In genomic region chr6:154411076-154411475, GRCh38 we compare ENCODE assay signal across 12 cellular contexts. TPM values are rescaled to one million over a fixed set of nuclear protein-coding genes. Genes with fewer than 3 reads are reported as not detected.
DNase-seq lines count a peak whose midpoint lies in the region; ATAC-seq and TF ChIP-seq lines count a peak whose summit lies in the region.
"Had no signal": no experiment of that assay in that cellular context is flagged by ENCODE, and none has a peak within 500 bp of the region (broad histone marks: within the 10 kb centered on the region; RNA-seq: fewer than 3 reads in every experiment).

No MANE protein-coding gene starts in this region.

- H3K4me3 ChIP-seq in Panc1 (ENCODE audit: low read depth in 2 of 2, low read length in 2 of 2) = no peak overlapping the region
- peak overlapping the region; percentile 49 for H3K4me3 ChIP-seq in thoracic aorta
- H3K4me3 ChIP-seq: pancreas had no signal

- H3K36me3 Mint-ChIP-seq in mesothelial cell of epicardium = peaks cover 22% of the 10 kb centered on the region
- H3K36me3 Mint-ChIP-seq: activated naive CD8-positive, alpha-beta T cell had no signal

- H3K9me3 ChIP-seq in Panc1 (ENCODE audit: control insufficient read depth, insufficient read depth, low read depth, low read length) (no peaks in the 10 kb centered on the region), thoracic aorta (no peaks in the 10 kb centered on the region)
- H3K9me3 ChIP-seq: pancreas had no signal

- POLR2A ChIA-PET in Panc1 (lab: Charles Lee) = no interaction called here

- H3K27ac ChIP-seq in Panc1 (ENCODE audit: low read length) (0 out of 2 replicates have a peak overlapping the region, but pooled peaks have one; percentile 36), caudate nucleus (ENCODE audit: low read depth, low read length) (peak overlapping the region; percentile 77), thoracic aorta (peak overlapping the region; percentile 76 to 98)

- ATAC-seq in Panc1 (no peak), thoracic aorta (ENCODE audit: insufficient number of reproducible peaks, low FRiP score, low read depth) (no peak)

- H3K27me3 ChIP-seq in Panc1 (ENCODE audit: control insufficient read depth, insufficient read depth, low read length) (no peaks in the 10 kb centered on the region), thoracic aorta (replicated peaks; ENCODE audit: insufficient read depth) (no peaks in the 10 kb centered on the region)
- H3K27me3 ChIP-seq: pancreas had no signal

- intact Hi-C loops in Panc1 (cut with micrococcal nuclease; ENCODE audit: unreplicated experiment) = no loop called here

- TF ChIP-seq CTCF in Panc1 (IDR thresholded peaks at IDR 0.05) (no peak), mesothelial cell of epicardium (IDR thresholded peaks at IDR 0.05; ENCODE audit: unreplicated experiment) (no peak), thoracic aorta (IDR thresholded peaks at IDR 0.05) (no peak)

- H3K4me3 Mint-ChIP-seq in mesothelial cell of epicardium = no peak overlapping the region
- H3K4me3 Mint-ChIP-seq: activated naive CD8-positive, alpha-beta T cell had no signal

- no peaks in the 10 kb centered on the region for H3K27me3 Mint-ChIP-seq in mesothelial cell of epicardium (ENCODE audit: low read depth)
- H3K27me3 Mint-ChIP-seq: activated naive CD8-positive, alpha-beta T cell had no signal

- H3K4me1 ChIP-seq in Panc1 (ENCODE audit: control insufficient read depth, insufficient read depth, low read length) = peaks cover 9% of the 10 kb centered on the region
- H3K4me1 ChIP-seq in thoracic aorta (ENCODE audit: control insufficient read depth in 1 of 2, low read depth in 2 of 2) = peaks cover 32 to 44% of the 10 kb centered on the region in 2 donors

- DNase-seq in Panc1 (ENCODE audit: low read depth, low spot score) = no peak
- no peak for DNase-seq in caudate nucleus (lab: John Stamatoyannopoulos, UW)
- DNase-seq in mesothelial cell of epicardium (ENCODE audit: low spot score in 2 of 2, unreplicated experiment in 2 of 2) = no peak
- no peak for DNase-seq in thoracic aorta (ENCODE audit: low spot score)
- no peak for DNase-seq in mesenteric fat pad (ENCODE audit: low spot score)
- no peak for DNase-seq in NCI-H1930 (lab: John Stamatoyannopoulos, UW)
- no peak for DNase-seq in germinal center (ENCODE audit: low spot score)
- DNase-seq in Kasumi-1 (lab: John Stamatoyannopoulos, UW) = no peak
- DNase-seq: activated CD4-positive, alpha-beta T cell treated with anti-CD3 and anti-CD28 coated beads, Interleukin-2, amount 50 U/mL, for 4 hours; MM.1S had no signal

- peak overlapping the region; percentile 95 for H3K27ac Mint-ChIP-seq in mesothelial cell of epicardium
- H3K27ac Mint-ChIP-seq: activated naive CD8-positive, alpha-beta T cell had no signal

- CTCF ChIA-PET in Panc1 (lab: Charles Lee) = no interaction called here

- no TSS peak for BruUV-seq in Panc1 (replicated peaks; lab: Mats Ljungman, UMichigan)

- no peaks in the 10 kb centered on the region for H3K36me3 ChIP-seq in Panc1 (ENCODE audit: control insufficient read depth, insufficient read depth, low read length)
- peaks cover 7% of the 10 kb centered on the region for H3K36me3 ChIP-seq in thoracic aorta

- peaks cover 24% of the 10 kb centered on the region for H3K4me1 Mint-ChIP-seq in mesothelial cell of epicardium

- H3K9me3 Mint-ChIP-seq in mesothelial cell of epicardium = no peaks in the 10 kb centered on the region

- in situ Hi-C loops in Panc1 (cut with HindIII; ENCODE audit: low pct_unique_long_range_greater_than_20kb, low sequenced_read_pairs) = no loop called here

RNA-seq across cellular contexts. Expression of gene IPCEF1, which starts 54.5 kb away (rescaled TPM):
- total RNA-seq in Panc1 (2021; ENCODE audit: unreplicated experiment) (0.28 TPM), mesothelial cell of epicardium (0.76 to 1.5 TPM (median 1.0 TPM) in 3 replicates), thoracic aorta (1 to 10 TPM; 2.8 to 3.8 TPM), mesenteric fat pad (1.5 TPM)
- polyA plus RNA-seq in Panc1 (2012; ENCODE audit: insufficient read length) = not detected

Comparison
In these comparisons a context has a peak if more than half of its experiments do, and no peak if none do; other contexts are left out.
1. H3K27ac ChIP-seq: peak in every context shown above with its lines; median percentile 87 in thoracic aorta; 77 in caudate nucleus; 36 in Panc1.